ENCODE assay signal across 8 cellular contexts in the genomic region with DNA sequence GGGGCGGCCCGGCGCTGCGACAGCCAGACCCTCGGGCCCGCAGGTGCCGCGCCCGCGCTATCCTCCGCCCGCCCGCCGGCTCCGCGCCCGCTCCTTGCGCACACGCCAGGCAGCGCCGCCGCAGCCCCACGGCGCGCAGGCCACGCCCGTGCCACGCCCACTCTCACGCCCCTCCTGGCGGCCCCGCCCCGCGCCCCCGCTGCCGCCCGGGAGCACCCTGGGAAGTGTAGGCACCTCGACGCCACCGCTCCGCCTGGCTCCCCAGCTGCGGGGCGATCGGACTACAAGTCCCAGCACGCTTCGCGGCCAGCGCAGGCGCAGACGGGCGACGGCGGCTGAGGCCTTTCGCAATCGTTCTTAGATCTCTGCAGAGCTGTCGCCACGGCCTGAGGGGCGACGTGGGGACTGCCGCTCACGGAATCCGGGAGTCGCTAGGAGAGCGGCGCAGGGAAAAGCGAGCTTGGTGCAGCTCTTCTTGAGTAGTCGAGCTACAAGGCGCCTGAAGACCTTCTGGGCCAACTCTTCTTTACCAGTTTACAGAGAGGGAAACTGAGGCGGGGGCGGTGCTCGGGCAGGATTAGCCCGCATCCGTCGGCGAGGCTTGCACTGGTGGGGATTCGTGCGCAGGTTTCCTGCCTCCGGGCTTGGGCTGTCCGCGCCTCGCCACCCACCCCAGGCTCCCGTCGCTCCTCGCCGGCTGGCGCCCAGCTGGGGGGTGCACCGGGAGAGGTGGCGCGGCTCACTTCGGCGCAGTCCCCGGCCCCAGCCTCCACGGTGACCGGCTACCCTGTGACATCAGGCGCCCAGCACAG. TPM values are rescaled to one million over a fixed set of nuclear protein-coding genes. Genes with fewer than 3 reads are reported as not detected.
DNase-seq lines count a peak whose midpoint lies in the region; ATAC-seq, FAIRE-seq and TF ChIP-seq lines count a peak whose summit lies in the region.

ABLIM2 (minus strand) TSS at position 104 of the 812 bp plus-strand sequence. CDS start 124 bp downstream, outside the sequence.

- TF ChIP-seq POLR2A in GM12891 (IDR thresholded peaks at IDR 0.05; ENCODE audit: low read depth, low read length) (no peak), adrenal gland (IDR thresholded peaks at IDR 0.05) (peak; percentile 49 to 86)

- peak; percentile 98 for ATAC-seq in HG02798 (IDR thresholded peaks at IDR 0.05; ENCODE audit: poor library complexity, unreplicated experiment)
- ATAC-seq in heart right ventricle: peak; percentile 95 to 99 (median 98)

- WGBS in adrenal gland, 4 donors: 0 to 1% (median 0%) methylated on average over 8 to 94 of the region's 94 CpGs
- 0% methylated on average over 92 to 94 of the region's 94 CpGs for WGBS in heart right ventricle, 2 donors

- H3K36me3 Mint-ChIP-seq in type B pancreatic cell: no peaks in the 10 kb centered on the region

- H3K36me3 ChIP-seq in adrenal gland (replicated peaks in 1 of 2) (no peaks in the 10 kb centered on the region), heart right ventricle (no peaks in the 10 kb centered on the region)

- H3K27ac Mint-ChIP-seq in type B pancreatic cell: peak within 1 kb of the TSS; percentile 92

- H3K4me3 ChIP-seq in adrenal gland (peak within 1 kb of the TSS; percentile 36 to 82 (median 56)), heart right ventricle (peak within 1 kb of the TSS; percentile 59 to 97 (median 90))

- TF ChIP-seq CTCF in adrenal gland (IDR thresholded peaks at IDR 0.05) (peak in 1 of 6 experiments; percentile 31), heart right ventricle (IDR thresholded peaks at IDR 0.05) (peak in 1 of 9 donors; percentile 14), type B pancreatic cell (conservative IDR thresholded peaks at IDR 0.05) (no peak)

- DNase-seq in GM12891 (ENCODE audit: insufficient read length, low spot score): peak; percentile 98
- DNase-seq in NCI-H1417 treated with DMSO at 0.1 percent for 48 hours (lab: John Stamatoyannopoulos, UW): peak; percentile 71
- peak; percentile 86 to 92 for DNase-seq in SW 1271 (lab: John Stamatoyannopoulos, UW)
- peak; percentile 98 to 99 (median 98) for DNase-seq in adrenal gland
- peak; percentile 97 to 99 for DNase-seq in heart right ventricle
- DNase-seq in pons (ENCODE audit: low spot score): peak; percentile 96
- peak; percentile 100 for DNase-seq in type B pancreatic cell (ENCODE audit: extremely low spot score, unreplicated experiment)

- H3K27me3 Mint-ChIP-seq in type B pancreatic cell: peaks cover 50% of the 10 kb centered on the region

- H3K9me3 ChIP-seq in adrenal gland (replicated peaks in 1 of 3) (no peaks in the 10 kb centered on the region), heart right ventricle (no peaks in the 10 kb centered on the region)

- no peaks in the 10 kb centered on the region for H3K9me3 Mint-ChIP-seq in type B pancreatic cell

- H3K4me3 Mint-ChIP-seq in type B pancreatic cell: peak within 1 kb of the TSS; percentile 97

- intact Hi-C loops in adrenal gland (cut with DNase I): no loop called here
- intact Hi-C loops in heart right ventricle (cut with DNase I): loop anchor here in 1 of 10 donors (5.0 kb wide), 1 partner anchor 107 kb away; no protein-coding TSS in a partner anchor

- peak; percentile 100 for FAIRE-seq in GM12891 (lab: Jason Lieb, UNC)

- peaks cover 15% of the 10 kb centered on the region for H3K4me1 Mint-ChIP-seq in type B pancreatic cell (ENCODE audit: unreplicated experiment)

- H3K4me1 ChIP-seq in adrenal gland (replicated peaks in 1 of 2) (peaks cover 11 to 21% of the 10 kb centered on the region in 2 donors), heart right ventricle (peaks cover 9 to 35% (median 23%) of the 10 kb centered on the region in 9 donors)

- H3K27ac ChIP-seq in adrenal gland: peak within 1 kb of the TSS in 2 of 5 donors; percentile 70 to 71
- peak within 1 kb of the TSS in 9 of 10 donors; percentile 36 to 87 (median 82) for H3K27ac ChIP-seq in heart right ventricle

- H3K27me3 ChIP-seq in adrenal gland (no peaks in the 10 kb centered on the region), heart right ventricle (peaks cover 0 to 22% (median 6%) of the 10 kb centered on the region in 7 donors)

TF ChIP-seq in GM12891, 5 proteins besides CTCF, POLR2A, EP300 and RAD21:
- TF ChIP-seq PAX5 (IDR thresholded peaks at IDR 0.05; ENCODE audit: insufficient read depth, low read length, severe bottlenecking): no peak

RNA-seq across cellular contexts. Expression of gene ABLIM2, which starts in this region (rescaled TPM):
- polyA plus RNA-seq in GM12891 (2012; ENCODE audit: low read depth, missing spikeins): 0.23 TPM
- total RNA-seq in adrenal gland (10 to 100 TPM in 7 of 8 donors, 1 to 10 TPM in 1; 9.9 to 31.2 (median 17.6) TPM), heart right ventricle (10 to 100 TPM; 11.6 to 27.8 (median 17.7) TPM), type B pancreatic cell (ENCODE audit: low replicate concordance) (2.6 and 3.4 TPM in 2 replicates)
- polyA plus RNA-seq in adrenal gland (10 to 100 TPM in 2 of 3 donors, 1 to 10 TPM in 1; 5.8 to 14.1 (median 10.5) TPM), heart right ventricle (1 to 10 TPM; 7.2 to 9.1 TPM)
